ENCODE assay signal across 8 cellular contexts in genomic region chr19:48635263-48635965, GRCh38. TPM values are rescaled to one million over a fixed set of nuclear protein-coding genes. Genes with fewer than 3 reads are reported as not detected.
DNase-seq lines count a peak whose midpoint lies in the region; ATAC-seq and TF ChIP-seq lines count a peak whose summit lies in the region.

No MANE protein-coding gene starts in this region.

- H4K20me1 ChIP-seq in SK-N-SH (ENCODE audit: insufficient read depth) = no peaks in the 10 kb centered on the region

- H3K36me3 ChIP-seq in SK-N-SH (replicated peaks in 1 of 2; ENCODE audit: control insufficient read depth in 1 of 2, insufficient read depth in 2 of 2, low read length in 1 of 2) = peaks cover 10 to 13% of the 10 kb centered on the region in 2 experiments
- peaks cover 14% of the 10 kb centered on the region for H3K36me3 ChIP-seq in rectal smooth muscle tissue (ENCODE audit: control insufficient read depth, insufficient read depth, low read length)

- H3K79me2 ChIP-seq in SK-N-SH (ENCODE audit: insufficient read depth) = no peaks in the 10 kb centered on the region; the same call in 1 of the 2 replicates

- WGBS in SK-N-SH (ENCODE audit: low lambda C conversion rate) = 6% methylated on average over 15 of the region's 67 CpGs

- peak overlapping the region; percentile 92 for H3K27ac Mint-ChIP-seq in activated naive CD8-positive, alpha-beta T cell treated with anti-CD3 and anti-CD28 coated beads for 36 hours

- no peak for TF ChIP-seq EP300 in SK-N-SH (IDR thresholded peaks at IDR 0.05; ENCODE audit: borderline replicate concordance in 1 of 2, low read depth in 1 of 2, low read length in 1 of 2)

- H3F3A ChIP-seq in SK-N-SH (replicated peaks; ENCODE audit: insufficient read depth) = peaks cover 30% of the 10 kb centered on the region

- H3K36me3 Mint-ChIP-seq in activated naive CD8-positive, alpha-beta T cell treated with anti-CD3 and anti-CD28 coated beads for 36 hours = peaks cover 11% of the 10 kb centered on the region

- no peaks in the 10 kb centered on the region for H3K9me3 Mint-ChIP-seq in activated naive CD8-positive, alpha-beta T cell treated with anti-CD3 and anti-CD28 coated beads for 36 hours

- TF ChIP-seq CTCF in SK-N-SH (IDR thresholded peaks at IDR 0.05) = no peak

- 0 out of 2 replicates have a peak overlapping the region, but pooled peaks have one; percentile 29 for H2AFZ ChIP-seq in SK-N-SH (ENCODE audit: low read depth)

- H3K9ac ChIP-seq in SK-N-SH = peak overlapping the region; percentile 96
- peak overlapping the region; percentile 75 for H3K9ac ChIP-seq in rectal smooth muscle tissue (ENCODE audit: low read length)

- DNase-seq in COLO829 (ENCODE audit: low spot score) = peak; percentile 63
- peak; percentile 62 for DNase-seq in HS-27A (ENCODE audit: low read depth)
- DNase-seq in SK-N-SH = peak; percentile 89
- peak; percentile 85 for DNase-seq in activated naive CD8-positive, alpha-beta T cell treated with anti-CD3 and anti-CD28 coated beads for 36 hours
- DNase-seq in left ventricle myocardium superior = peak; percentile 85
- no peak for DNase-seq in cerebellar nuclear complex (lab: John Stamatoyannopoulos, UW)

- H3K4me3 Mint-ChIP-seq in activated naive CD8-positive, alpha-beta T cell treated with anti-CD3 and anti-CD28 coated beads for 36 hours = peak overlapping the region; percentile 95

- ATAC-seq in left ventricle myocardium superior (peak; percentile 54), GM21526 (IDR thresholded peaks at IDR 0.05; ENCODE audit: low FRiP score, unreplicated experiment) (no peak)

- H3K27me3 Mint-ChIP-seq in activated naive CD8-positive, alpha-beta T cell treated with anti-CD3 and anti-CD28 coated beads for 36 hours = no peaks in the 10 kb centered on the region

- no peak for TF ChIP-seq RAD21 in SK-N-SH (IDR thresholded peaks at IDR 0.05; ENCODE audit: low read length)

- H3K27me3 ChIP-seq in SK-N-SH (ENCODE audit: insufficient read depth) = no peaks in the 10 kb centered on the region
- H3K27me3 ChIP-seq in rectal smooth muscle tissue (ENCODE audit: control insufficient read depth, insufficient read depth, low read length) = no peaks in the 10 kb centered on the region

- POLR2A ChIA-PET in SK-N-SH (lab: Yijun Ruan, JAX) = interaction anchor here (1.5 kb wide), 1 partner anchor 10 kb away, joined by 8 read pairs; the partner anchor contains the start of gene CA11

- CTCF ChIA-PET in SK-N-SH (lab: Yijun Ruan, JAX) = interaction anchor here (2.0 kb wide), 1 partner anchor 46 kb away, joined by 7 read pairs; no protein-coding TSS in a partner anchor

- H3K9me3 ChIP-seq in SK-N-SH = no peaks in the 10 kb centered on the region

- H3K27ac ChIP-seq in SK-N-SH (ENCODE audit: low read depth in 2 of 2, low read length in 1 of 2) (peak overlapping the region; percentile 96 to 98), rectal smooth muscle tissue (ENCODE audit: low read depth, low read length) (peak overlapping the region; percentile 98)

- peak overlapping the region; percentile 99 for H3K4me2 ChIP-seq in SK-N-SH

- H3K4me1 ChIP-seq in SK-N-SH (ENCODE audit: control insufficient read depth in 1 of 2, insufficient read depth in 2 of 2, low read depth in 1 of 2, low read length in 1 of 2) (peaks cover 31 to 39% of the 10 kb centered on the region in 2 experiments), rectal smooth muscle tissue (ENCODE audit: control insufficient read depth, insufficient read depth, low read length) (peaks cover 38% of the 10 kb centered on the region)

- peak overlapping the region; percentile 74 to 79 for H3K4me3 ChIP-seq in SK-N-SH (ENCODE audit: low read depth in 2 of 2, low read length in 1 of 2)
- H3K4me3 ChIP-seq in rectal smooth muscle tissue (ENCODE audit: low read length) = peak overlapping the region; percentile 97

- H3K4me1 Mint-ChIP-seq in activated naive CD8-positive, alpha-beta T cell treated with anti-CD3 and anti-CD28 coated beads for 36 hours = peaks cover 50% of the 10 kb centered on the region

- no peaks in the 10 kb centered on the region for H3K9me2 ChIP-seq in SK-N-SH

- intact Hi-C loops in left ventricle myocardium superior (cut with micrococcal nuclease) = no loop called here

TF ChIP-seq in SK-N-SH, 30 proteins besides CTCF, POLR2A, EP300 and RAD21:
- TF ChIP-seq RXRA (IDR thresholded peaks at IDR 0.05; ENCODE audit: borderline replicate concordance, low read depth) (no peak), NRF1 (IDR thresholded peaks at IDR 0.05; ENCODE audit: low read depth, low read length) (peak; percentile 59), POLR2AphosphoS5 (IDR thresholded peaks at IDR 0.05; ENCODE audit: low read depth, low read length) (peak; percentile 71)
TF ChIP-seq in SK-N-SH: peak in this region for 2.

RNA-seq across cellular contexts. Expression of gene DBP, which starts 1.8 kb away (rescaled TPM):
- polyA plus RNA-seq in SK-N-SH (2012; rRNA removed) = 7.8 and 12.6 TPM in 2 replicates
- polyA plus RNA-seq in SK-N-SH (2012; cell fraction: cytosol; rRNA removed) = 7.3 and 10.3 TPM in 2 replicates
- polyA plus RNA-seq in SK-N-SH (2012; cell fraction: nucleus; rRNA removed) = 8.6 and 13.4 TPM in 2 replicates
- total RNA-seq in activated naive CD8-positive, alpha-beta T cell treated with anti-CD3 and anti-CD28 coated beads for 36 hours = 10 to 100 TPM in 1 of 2 experiments, 1 to 10 TPM in 1; 9.3 to 10.1 TPM
- 22.8 TPM for total RNA-seq in left ventricle myocardium superior

RNA-seq across cellular contexts. Expression of gene CA11, which starts 10.6 kb away (rescaled TPM):
- polyA plus RNA-seq in SK-N-SH (2012; rRNA removed) = 13.1 and 13.5 TPM in 2 replicates
- 12.8 and 15.5 TPM in 2 replicates for polyA plus RNA-seq in SK-N-SH (2012; cell fraction: cytosol; rRNA removed)
- 10.4 and 10.7 TPM in 2 replicates for polyA plus RNA-seq in SK-N-SH (2012; cell fraction: nucleus; rRNA removed)
- 10 to 100 TPM; 11.9 to 14.1 TPM for total RNA-seq in activated naive CD8-positive, alpha-beta T cell treated with anti-CD3 and anti-CD28 coated beads for 36 hours
- 6.3 TPM for total RNA-seq in left ventricle myocardium superior

RNA-seq across cellular contexts. Expression of gene SPHK2, which starts 16.1 kb away (rescaled TPM):
- 14.1 and 14.8 TPM in 2 replicates for polyA plus RNA-seq in SK-N-SH (2012; rRNA removed)
- 6.1 and 8.8 TPM in 2 replicates for polyA plus RNA-seq in SK-N-SH (2012; cell fraction: cytosol; rRNA removed)
- polyA plus RNA-seq in SK-N-SH (2012; cell fraction: nucleus; rRNA removed) = 42.4 and 44.9 TPM in 2 replicates
- total RNA-seq in activated naive CD8-positive, alpha-beta T cell treated with anti-CD3 and anti-CD28 coated beads for 36 hours = 10 to 100 TPM; 36.7 to 40.8 TPM
- 7.2 TPM for total RNA-seq in left ventricle myocardium superior

RNA-seq across cellular contexts. Expression of gene RPL18, which starts 16.4 kb away (rescaled TPM):
- 2,114 and 2,225 TPM in 2 replicates for polyA plus RNA-seq in SK-N-SH (2012; rRNA removed)
- polyA plus RNA-seq in SK-N-SH (2012; cell fraction: cytosol; rRNA removed) = 1,690 and 2,536 TPM in 2 replicates
- polyA plus RNA-seq in SK-N-SH (2012; cell fraction: nucleus; rRNA removed) = 725 and 988 TPM in 2 replicates
- total RNA-seq in activated naive CD8-positive, alpha-beta T cell treated with anti-CD3 and anti-CD28 coated beads for 36 hours = 1,000 to 10,000 TPM; 1,968 to 2,008 TPM
- total RNA-seq in left ventricle myocardium superior = 554 TPM

RNA-seq across cellular contexts. Expression of gene FAM83E, which starts 20.5 kb away (rescaled TPM):
- 0.44 TPM in 1 of 2 replicates, not detected in the other for polyA plus RNA-seq in SK-N-SH (2012; rRNA removed)
- polyA plus RNA-seq in SK-N-SH (2012; cell fraction: cytosol; rRNA removed) = 0.03 TPM in 1 of 2 replicates, not detected in the other
- polyA plus RNA-seq in SK-N-SH (2012; cell fraction: nucleus; rRNA removed) = 0.13 and 0.17 TPM in 2 replicates
- 1 to 10 TPM; 4.4 TPM for total RNA-seq in activated naive CD8-positive, alpha-beta T cell treated with anti-CD3 and anti-CD28 coated beads for 36 hours
- total RNA-seq in left ventricle myocardium superior = not detected

Comparison
In these comparisons a context has a peak if more than half of its experiments do, and no peak if none do; other contexts are left out.
1. DNase-seq: peak in COLO829 (single experiment), HS-27A (single experiment), SK-N-SH (single experiment), activated naive CD8-positive, alpha-beta T cell treated with anti-CD3 and anti-CD28 coated beads for 36 hours (single experiment) and left ventricle myocardium superior (single experiment); none in cerebellar nuclear complex (0 of 2).